ENCODE assay signal across 24 cellular contexts in the genomic region with DNA sequence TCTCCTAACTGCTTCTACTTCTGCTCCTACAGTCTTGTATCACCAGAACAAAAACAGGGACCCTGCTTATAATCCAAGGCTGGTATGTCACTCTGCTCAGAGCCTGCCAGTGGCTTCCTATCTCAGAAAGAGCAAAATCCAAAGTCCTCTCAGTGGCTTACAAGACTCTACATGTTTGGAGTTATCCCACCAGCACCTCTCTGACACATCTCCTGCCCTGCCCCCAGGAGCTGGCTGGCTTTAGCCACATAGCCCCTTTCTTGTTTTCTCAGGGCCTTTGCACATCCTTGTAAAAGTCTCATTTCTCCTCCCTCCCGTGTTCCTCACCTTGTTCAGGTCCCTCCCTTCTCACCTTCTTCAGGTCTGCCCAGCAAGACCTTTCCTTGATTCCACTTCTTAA. TPM values are rescaled to one million over a fixed set of nuclear protein-coding genes. Genes with fewer than 3 reads are reported as not detected.
DNase-seq lines count a peak whose midpoint lies in the region; ATAC-seq and TF ChIP-seq lines count a peak whose summit lies in the region.
"Had no signal": no experiment of that assay in that cellular context is flagged by ENCODE, and none has a peak within 500 bp of the region (broad histone marks: within the 10 kb centered on the region; RNA-seq: fewer than 3 reads in every experiment).

No MANE protein-coding gene starts in this region.

- H3K27ac ChIP-seq in RWPE2 (ENCODE audit: poor library complexity, severe bottlenecking) (peak overlapping the region; percentile 94), esophagus muscularis mucosa (replicated peaks in 1 of 4) (no peak overlapping the region), gastroesophageal sphincter (peak overlapping the region in 2 of 4 donors; percentile 20 to 95)
- H3K27ac ChIP-seq: 22Rv1 had no signal

- peaks cover 2% of the 10 kb centered on the region for H3K36me3 Mint-ChIP-seq in T-helper 1 cell treated with Interleukin-12 subunit alpha and Interleukin-12 subunit beta and Interleukin-4 antibody, amounts not matched to agents 30 μg/mL and 1 μg/mL, for 36 hours (ENCODE audit: low read depth)
- no peaks in the 10 kb centered on the region for H3K36me3 Mint-ChIP-seq in nephron (ENCODE audit: low read depth)

- peaks cover 16% of the 10 kb centered on the region for H3K4me1 Mint-ChIP-seq in T-helper 1 cell treated with Interleukin-12 subunit alpha and Interleukin-12 subunit beta and Interleukin-4 antibody, amounts not matched to agents 30 μg/mL and 1 μg/mL, for 36 hours (ENCODE audit: low read depth)
- peaks cover 21% of the 10 kb centered on the region for H3K4me1 Mint-ChIP-seq in nephron

- H3K4me3 ChIP-seq in RWPE2 (ENCODE audit: severe bottlenecking) (no peak overlapping the region), epithelial cell of esophagus (ENCODE audit: low read length) (no peak overlapping the region), esophagus muscularis mucosa (no peak overlapping the region), gastroesophageal sphincter (no peak overlapping the region)
- H3K4me3 ChIP-seq: GM12878 had no signal

- TF ChIP-seq POLR2A in esophagus muscularis mucosa (IDR thresholded peaks at IDR 0.05; ENCODE audit: low read depth) (no peak), gastroesophageal sphincter (IDR thresholded peaks at IDR 0.05) (no peak)

- no peak overlapping the region for H3K27ac Mint-ChIP-seq in T-helper 1 cell treated with Interleukin-12 subunit alpha and Interleukin-12 subunit beta and Interleukin-4 antibody, amounts not matched to agents 30 μg/mL and 1 μg/mL, for 36 hours
- H3K27ac Mint-ChIP-seq in nephron: peak overlapping the region in 2 of 3 experiments; percentile 31 to 91
- H3K27ac Mint-ChIP-seq: H9 had no signal

- peaks cover 63% of the 10 kb centered on the region for H3K27me3 Mint-ChIP-seq in T-helper 1 cell treated with Interleukin-12 subunit alpha and Interleukin-12 subunit beta and Interleukin-4 antibody, amounts not matched to agents 30 μg/mL and 1 μg/mL, for 36 hours (ENCODE audit: low read depth)
- peaks cover 42% of the 10 kb centered on the region for H3K27me3 Mint-ChIP-seq in nephron (ENCODE audit: low read depth)

- H3K27me3 ChIP-seq in RWPE2 (ENCODE audit: insufficient read depth, poor library complexity, severe bottlenecking) (no peaks in the 10 kb centered on the region), esophagus muscularis mucosa (no peaks in the 10 kb centered on the region), gastroesophageal sphincter (no peaks in the 10 kb centered on the region)

- no peaks in the 10 kb centered on the region for H3K36me3 ChIP-seq in RWPE2 (ENCODE audit: low read depth)
- no peaks in the 10 kb centered on the region for H3K36me3 ChIP-seq in esophagus muscularis mucosa
- no peaks in the 10 kb centered on the region for H3K36me3 ChIP-seq in gastroesophageal sphincter

- H3K9me3 Mint-ChIP-seq in T-helper 1 cell treated with Interleukin-12 subunit alpha and Interleukin-12 subunit beta and Interleukin-4 antibody, amounts not matched to agents 30 μg/mL and 1 μg/mL, for 36 hours: no peaks in the 10 kb centered on the region
- no peaks in the 10 kb centered on the region for H3K9me3 Mint-ChIP-seq in nephron
- H3K9me3 Mint-ChIP-seq: CD14-positive monocyte had no signal

- DNase-seq in T-helper 1 cell: no peak
- DNase-seq in RWPE2 (ENCODE audit: low spot score): no peak
- peak; percentile 56 for DNase-seq in epithelial cell of esophagus (ENCODE audit: low read depth)
- DNase-seq in esophagus muscularis mucosa (ENCODE audit: extremely low spot score): no peak
- no peak for DNase-seq in activated gamma-delta T cell treated with Interleukin-2 at 50 U/mL for 16 hours
- DNase-seq: AML-193; DMS53; EL; H9; KBM-7; MV-4-11; NCI-H187; NCI-H2107; NCI-H510A; NCI-H748 treated with DMSO at 0.1 percent for 48 hours; NK-92 treated with Interleukin-12 subunit alpha and Interleukin-12 subunit beta, amount 100 ng/mL, for 24 hours; SHP77 had no signal

- TF ChIP-seq EP300 in esophagus muscularis mucosa (IDR thresholded peaks at IDR 0.05): no peak
- TF ChIP-seq EP300 in gastroesophageal sphincter (IDR thresholded peaks at IDR 0.05): no peak

- peaks cover 52% of the 10 kb centered on the region for H3K4me1 ChIP-seq in RWPE2 (ENCODE audit: insufficient read depth, poor library complexity, severe bottlenecking)
- peaks cover 5 to 31% (median 28%) of the 10 kb centered on the region in 4 donors for H3K4me1 ChIP-seq in esophagus muscularis mucosa
- H3K4me1 ChIP-seq in gastroesophageal sphincter: peaks cover 0 to 30% (median 0%) of the 10 kb centered on the region in 3 donors

- TF ChIP-seq CTCF in RWPE2 (IDR thresholded peaks at IDR 0.05; ENCODE audit: poor library complexity, severe bottlenecking) (no peak), epithelial cell of esophagus (IDR thresholded peaks at IDR 0.05; ENCODE audit: insufficient read depth, low read depth, low read length, missing control alignments) (no peak), nephron (IDR thresholded peaks at IDR 0.05; ENCODE audit: unreplicated experiment in 3 of 3) (no peak), esophagus muscularis mucosa (IDR thresholded peaks at IDR 0.05) (no peak), gastroesophageal sphincter (IDR thresholded peaks at IDR 0.05) (no peak)

- 92% methylated on average over 1 of the region's 1 CpG for WGBS in esophagus muscularis mucosa
- 75 to 100% methylated on average over 1 of the region's 1 CpG for WGBS in gastroesophageal sphincter (ENCODE audit: low coverage in 1 of 2), 2 donors

- intact Hi-C loops in esophagus muscularis mucosa (cut with DNase I): loop anchor here (5.0 kb wide), 2 partner anchors 221 to 1016 kb away; no protein-coding TSS in a partner anchor

- H3K4me3 Mint-ChIP-seq in T-helper 1 cell treated with Interleukin-12 subunit alpha and Interleukin-12 subunit beta and Interleukin-4 antibody, amounts not matched to agents 30 μg/mL and 1 μg/mL, for 36 hours: peak overlapping the region; percentile 30
- H3K4me3 Mint-ChIP-seq in nephron: peak overlapping the region; percentile 53 to 86 (median 85)
- H3K4me3 Mint-ChIP-seq: CD14-positive monocyte, H9 had no signal

- ATAC-seq in RWPE2 (ENCODE audit: low read depth) (no peak), gastroesophageal sphincter (no peak)
- ATAC-seq: GM12878, HepG2 had no signal

- H3K9me3 ChIP-seq in RWPE2 (ENCODE audit: severe bottlenecking) (no peaks in the 10 kb centered on the region), esophagus muscularis mucosa (no peaks in the 10 kb centered on the region), gastroesophageal sphincter (no peaks in the 10 kb centered on the region)

RNA-seq across cellular contexts. Expression of a gene that starts 2.2 kb away (rescaled TPM):
- total RNA-seq in esophagus muscularis mucosa: 100 to 1,000 TPM; 112 to 169 (median 148) TPM
- 100 to 1,000 TPM in 3 of 4 donors, 10 to 100 TPM in 1; 88.9 to 192 (median 128) TPM for total RNA-seq in gastroesophageal sphincter
- total RNA-seq: HepG2 had no signal

RNA-seq across cellular contexts. Expression of a gene that starts 59.9 kb away (rescaled TPM):
- total RNA-seq in esophagus muscularis mucosa: not detected
- total RNA-seq in gastroesophageal sphincter: not detected
- total RNA-seq: GM12878, H9, HepG2 had no signal
